ENCODE assay signal across 16 cellular contexts in the genomic region with DNA sequence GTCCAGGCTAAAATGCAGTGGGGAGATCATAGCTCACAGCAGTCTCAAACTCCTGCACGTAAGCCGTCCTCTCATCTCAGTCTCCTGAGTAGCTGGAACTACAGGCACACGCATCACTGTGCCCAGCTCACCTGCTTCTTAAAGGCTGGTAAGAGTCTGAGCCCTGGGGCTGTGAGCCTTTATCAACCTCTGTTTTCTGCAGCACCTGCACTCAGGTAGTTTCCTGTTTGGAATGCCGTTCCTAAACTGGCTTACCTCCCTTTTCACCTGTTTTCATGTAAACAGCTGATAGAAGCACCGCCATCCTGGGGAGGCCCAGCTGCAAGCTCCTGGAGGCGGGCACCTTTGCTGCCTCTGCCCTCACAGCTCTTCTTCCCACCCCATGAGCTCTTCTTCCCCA. TPM values are rescaled to one million over a fixed set of nuclear protein-coding genes. Genes with fewer than 3 reads are reported as not detected.
DNase-seq lines count a peak whose midpoint lies in the region; ATAC-seq and TF ChIP-seq lines count a peak whose summit lies in the region.
"Had no signal": no experiment of that assay in that cellular context is flagged by ENCODE, and none has a peak within 500 bp of the region (broad histone marks: within the 10 kb centered on the region; RNA-seq: fewer than 3 reads in every experiment).

No MANE protein-coding gene starts in this region.

- ATAC-seq in gastroesophageal sphincter (no peak), GM19395 (IDR thresholded peaks at IDR 0.05; ENCODE audit: unreplicated experiment) (no peak), HG02763 (IDR thresholded peaks at IDR 0.05; ENCODE audit: unreplicated experiment) (no peak)

- TF ChIP-seq POLR2A in gastroesophageal sphincter (IDR thresholded peaks at IDR 0.05), result no peak

- WGBS in gastroesophageal sphincter (ENCODE audit: low coverage in 1 of 2), 2 donors, result 61 to 80% methylated on average over 4 to 5 of the region's 6 CpGs

- no peaks in the 10 kb centered on the region for H3K36me3 ChIP-seq in gastroesophageal sphincter
- H3K36me3 ChIP-seq: MG63 had no signal

- no peak for TF ChIP-seq CTCF in gastroesophageal sphincter (IDR thresholded peaks at IDR 0.05)

- no peak overlapping the region for H3K27ac ChIP-seq in gastroesophageal sphincter
- H3K27ac ChIP-seq: SK-N-MC had no signal

- H3K4me1 ChIP-seq in gastroesophageal sphincter, result peaks cover 0 to 17% (median 0%) of the 10 kb centered on the region in 3 donors

- H3K4me3 ChIP-seq in gastroesophageal sphincter, result no peak overlapping the region
- H3K4me3 ChIP-seq: MG63, SK-N-MC had no signal

- DNase-seq in NCI-H1417 (lab: John Stamatoyannopoulos, UW) (peak in 2 of 3 experiments; percentile 46 to 76), NCI-H1417 treated with DMSO at 0.1 percent for 48 hours (lab: John Stamatoyannopoulos, UW) (no peak), NCI-H1105 (lab: John Stamatoyannopoulos, UW) (peak; percentile 80), NCI-H510A treated with DMSO at 0.1 percent for 48 hours (lab: John Stamatoyannopoulos, UW) (peak; percentile 73), islet precursor cell (peak; percentile 65)
- DNase-seq: 8988T, H7, Kasumi-1, MG63, NCI-H1048, NCI-H187, SHP77 had no signal

- H3K9me3 ChIP-seq in gastroesophageal sphincter, result no peaks in the 10 kb centered on the region
- H3K9me3 ChIP-seq: MG63 had no signal

- H3K27me3 ChIP-seq in gastroesophageal sphincter, result no peaks in the 10 kb centered on the region
- H3K27me3 ChIP-seq: MG63 had no signal

- TF ChIP-seq EP300 in gastroesophageal sphincter (IDR thresholded peaks at IDR 0.05), result no peak

RNA-seq across cellular contexts. Expression of a gene that starts 45.4 kb away (rescaled TPM):
- 10 to 100 TPM in 1 of 4 donors, 1 to 10 TPM in 3; 2.7 to 13.5 (median 5.5) TPM for total RNA-seq in gastroesophageal sphincter
